In genomic region chr15:30985081-30985531, GRCh38 we compare ENCODE assay signal across 10 cellular contexts. TPM values are rescaled to one million over a fixed set of nuclear protein-coding genes. Genes with fewer than 3 reads are reported as not detected.
DNase-seq lines count a peak whose midpoint lies in the region; ATAC-seq and TF ChIP-seq lines count a peak whose summit lies in the region.
"Had no signal": no experiment of that assay in that cellular context is flagged by ENCODE, and none has a peak within 500 bp of the region (broad histone marks: within the 10 kb centered on the region; RNA-seq: fewer than 3 reads in every experiment).

No MANE protein-coding gene starts in this region.

- intact Hi-C loops in stomach (cut with DNase I; ENCODE audit: low total_unique reads) (no loop called here), posterior vena cava (cut with DNase I) (no loop called here)

- no peak for TF ChIP-seq CTCF in stomach (IDR thresholded peaks at IDR 0.05)

- TF ChIP-seq POLR2A in stomach (IDR thresholded peaks at IDR 0.05): no peak

- DNase-seq in hippocampal formation (lab: John Stamatoyannopoulos, UW): peak; percentile 45 to 47
- no peak for DNase-seq in stomach
- DNase-seq in inferior parietal cortex (ENCODE audit: extremely low spot score): no peak
- DNase-seq in posterior vena cava (ENCODE audit: low spot score): no peak
- DNase-seq: activated CD4-positive, alpha-beta T cell treated with anti-CD3 and anti-CD28 coated beads, Interleukin-2, amount 10 ng/mL, durations not matched to agents 24 days and 14 days; NCI-H774 had no signal

- H3K4me1 ChIP-seq in stomach: peaks cover 32 to 87% (median 61%) of the 10 kb centered on the region in 4 donors

- H3K4me3 ChIP-seq in stomach: peak overlapping the region in 1 of 4 donors; percentile 9

- H3K27ac ChIP-seq in angular gyrus (ENCODE audit: low read depth, low read length): peak overlapping the region; percentile 85
- peak overlapping the region in 4 of 5 donors; percentile 23 to 49 (median 32) for H3K27ac ChIP-seq in stomach

- no peaks in the 10 kb centered on the region for H3K27me3 ChIP-seq in stomach

- ATAC-seq in GM21619 (IDR thresholded peaks at IDR 0.05; ENCODE audit: unreplicated experiment): peak; percentile 35
- ATAC-seq in activated CD4-positive, CD25-positive, alpha-beta regulatory T cell treated with anti-CD3 and anti-CD28 coated beads, Interleukin-2, amount 50 U/mL, for 24 hours: no peak
- no peak for ATAC-seq in HG03175 (IDR thresholded peaks at IDR 0.05; ENCODE audit: unreplicated experiment)

- TF ChIP-seq EP300 in stomach (IDR thresholded peaks at IDR 0.05): no peak

- 22 to 42% (median 34%) methylated on average over 3 of the region's 3 CpGs for WGBS in stomach, 5 donors

- H3K36me3 ChIP-seq in stomach: peaks cover 0 to 46% (median 32%) of the 10 kb centered on the region in 4 donors

- no peaks in the 10 kb centered on the region for H3K9me3 ChIP-seq in stomach

RNA-seq across cellular contexts. Expression of gene MTMR10, which starts 6.3 kb away (rescaled TPM):
- total RNA-seq in stomach (100 to 1,000 TPM in 1 of 5 donors, 10 to 100 TPM in 3, 1 to 10 TPM in 1; 4.9 to 118 (median 39.7) TPM), posterior vena cava (10 to 100 TPM; 11.1 to 23.2 TPM)
- polyA plus RNA-seq in stomach: 10 to 100 TPM in 2 of 3 donors, 1 to 10 TPM in 1; 6.9 to 14.7 (median 10.9) TPM

Comparison
In these comparisons a context has a peak if more than half of its experiments do, and no peak if none do; other contexts are left out.
1. DNase-seq: peak in hippocampal formation (2 of 2); none in stomach (single experiment), inferior parietal cortex (single experiment) and posterior vena cava (single experiment).